Comparison of ENCODE assay signal across 13 cellular contexts in the genomic region with DNA sequence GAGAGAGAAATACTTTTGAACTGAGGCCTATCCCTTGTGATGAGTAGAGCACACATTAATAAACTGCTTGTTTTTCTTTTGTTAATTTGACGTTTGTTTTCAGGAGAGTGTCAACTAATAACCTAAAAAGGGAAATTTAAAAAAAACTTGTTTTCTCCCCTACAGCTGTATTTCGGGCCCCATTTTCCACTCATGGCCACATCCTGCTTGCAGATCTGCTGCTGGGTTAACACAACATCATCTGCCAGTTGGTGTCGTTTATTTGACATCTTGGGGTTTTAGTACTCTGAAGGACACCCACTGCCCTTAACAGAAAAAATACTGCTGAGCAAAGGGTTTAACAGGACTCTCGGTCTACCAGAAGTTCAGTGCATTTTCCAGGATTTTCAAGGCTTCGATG. TPM values are rescaled to one million over a fixed set of nuclear protein-coding genes. Genes with fewer than 3 reads are reported as not detected.
DNase-seq lines count a peak whose midpoint lies in the region; ATAC-seq lines count a peak whose summit lies in the region.
"Had no signal": no experiment of that assay in that cellular context is flagged by ENCODE, and none has a peak within 500 bp of the region (broad histone marks: within the 10 kb centered on the region; RNA-seq: fewer than 3 reads in every experiment).

No MANE protein-coding gene starts in this region.

- peak overlapping the region; percentile 41 for H3K4me3 Mint-ChIP-seq in activated CD4-positive, alpha-beta T cell treated with anti-CD3 and anti-CD28 coated beads, Interleukin-2, amount 10 ng/mL, durations not matched to agents 7 days and 5 days
- H3K4me3 Mint-ChIP-seq: nephron had no signal

- peaks cover 13% of the 10 kb centered on the region for H3K27me3 Mint-ChIP-seq in activated CD4-positive, alpha-beta T cell treated with anti-CD3 and anti-CD28 coated beads, Interleukin-2, amount 10 ng/mL, durations not matched to agents 7 days and 5 days

- CTCF ChIA-PET in activated CD4-positive, alpha-beta T cell treated with anti-CD3 and anti-CD28 coated beads, Interleukin-2, amount 10 ng/mL, durations not matched to agents 7 days and 5 days (lab: Charles Lee): interaction anchor here (1.1 kb wide), 1 partner anchor 29 kb away, joined by 3 read pairs; no protein-coding TSS in a partner anchor

- H3K36me3 Mint-ChIP-seq in activated CD4-positive, alpha-beta T cell treated with anti-CD3 and anti-CD28 coated beads, Interleukin-2, amount 10 ng/mL, durations not matched to agents 7 days and 5 days (ENCODE audit: low read depth): peaks cover 28% of the 10 kb centered on the region

- no peak overlapping the region for H3K4me3 ChIP-seq in Jurkat, Clone E6-1 (ENCODE audit: low read length)
- H3K4me3 ChIP-seq: vagina had no signal

- DNase-seq in Jurkat, Clone E6-1 (ENCODE audit: low read depth, low spot score): peak; percentile 60
- peak; percentile 52 for DNase-seq in activated CD4-positive, alpha-beta T cell treated with anti-CD3 and anti-CD28 coated beads, Interleukin-2, amount 10 ng/mL, durations not matched to agents 7 days and 5 days
- peak; percentile 50 for DNase-seq in central memory CD4-positive, alpha-beta T cell
- peak; percentile 8 to 14 for DNase-seq in stimulated activated CD8-positive, alpha-beta memory T cell treated with anti-CD3 and anti-CD28 coated beads, Interleukin-2, amount 100 ng/mL, for 48 hours (ENCODE audit: low read depth in 2 of 2)
- DNase-seq in left lobe of liver (ENCODE audit: low spot score) (no peak), germinal center (ENCODE audit: low spot score) (no peak)
- DNase-seq: KBM-7, NCI-H524 treated with DMSO at 0.1 percent for 48 hours had no signal

- POLR2A ChIA-PET in activated CD4-positive, alpha-beta T cell treated with anti-CD3 and anti-CD28 coated beads, Interleukin-2, amount 10 ng/mL, durations not matched to agents 7 days and 5 days (lab: Charles Lee): no interaction called here

- ATAC-seq in left lobe of liver (no peak), GM21576 (IDR thresholded peaks at IDR 0.05; ENCODE audit: unreplicated experiment) (no peak), HG03378 (IDR thresholded peaks at IDR 0.05; ENCODE audit: unreplicated experiment) (no peak)

- H3K9me3 Mint-ChIP-seq in activated CD4-positive, alpha-beta T cell treated with anti-CD3 and anti-CD28 coated beads, Interleukin-2, amount 10 ng/mL, durations not matched to agents 7 days and 5 days: peaks cover 13% of the 10 kb centered on the region
- H3K9me3 Mint-ChIP-seq: nephron had no signal

- H3K4me1 Mint-ChIP-seq in activated CD4-positive, alpha-beta T cell treated with anti-CD3 and anti-CD28 coated beads, Interleukin-2, amount 10 ng/mL, durations not matched to agents 7 days and 5 days: peaks cover 41% of the 10 kb centered on the region
- H3K4me1 Mint-ChIP-seq: nephron had no signal

- peak overlapping the region; percentile 82 for H3K27ac Mint-ChIP-seq in activated CD4-positive, alpha-beta T cell treated with anti-CD3 and anti-CD28 coated beads, Interleukin-2, amount 10 ng/mL, durations not matched to agents 7 days and 5 days
- H3K27ac Mint-ChIP-seq: nephron had no signal

RNA-seq across cellular contexts. Expression of gene PYHIN1, which starts 0.8 kb away (rescaled TPM):
- polyA plus RNA-seq in Jurkat, Clone E6-1 (2012; ENCODE audit: insufficient read depth, insufficient read length): not detected
- total RNA-seq in activated CD4-positive, alpha-beta T cell treated with anti-CD3 and anti-CD28 coated beads, Interleukin-2, amount 10 ng/mL, durations not matched to agents 7 days and 5 days: 10 to 100 TPM; 18.8 to 25.2 TPM
- total RNA-seq in left lobe of liver: 0.18 TPM
- total RNA-seq: astrocyte had no signal

Comparison
In these comparisons a context has a peak if more than half of its experiments do, and no peak if none do; other contexts are left out.
1. DNase-seq: peak in Jurkat, Clone E6-1 (single experiment), activated CD4-positive, alpha-beta T cell treated with anti-CD3 and anti-CD28 coated beads, Interleukin-2, amount 10 ng/mL, durations not matched to agents 7 days and 5 days (single experiment), central memory CD4-positive, alpha-beta T cell (single experiment) and stimulated activated CD8-positive, alpha-beta memory T cell treated with anti-CD3 and anti-CD28 coated beads, Interleukin-2, amount 100 ng/mL, for 48 hours (2 of 2); none in left lobe of liver (single experiment) and germinal center (single experiment).
2. RNA of gene PYHIN1, which starts 0.8 kb away (total RNA-seq): 18.8 to 25.2 TPM in activated CD4-positive, alpha-beta T cell treated with anti-CD3 and anti-CD28 coated beads, Interleukin-2, amount 10 ng/mL, durations not matched to agents 7 days and 5 days; 0.18 TPM in left lobe of liver (single experiment); every median in the first group is over 10 times any median in the second.